In genomic region chr5:14501353-14502162, GRCh38 we compare ENCODE assay signal across 12 cellular contexts.
DNase-seq lines count a peak whose midpoint lies in the region; ATAC-seq and TF ChIP-seq lines count a peak whose summit lies in the region.
"Had no signal": no experiment of that assay in that cellular context is flagged by ENCODE, and none has a peak within 500 bp of the region (broad histone marks: within the 10 kb centered on the region; RNA-seq: fewer than 3 reads in every experiment).

No MANE protein-coding gene starts in this region.

- H3K9me3 Mint-ChIP-seq in nephron progenitor cell, result no peaks in the 10 kb centered on the region
- H3K9me3 Mint-ChIP-seq: activated T-cell treated with anti-CD3 and anti-CD28 coated beads, Interleukin-2, amount 50 U/mL, for 24 hours had no signal

- H3K4me1 Mint-ChIP-seq in nephron progenitor cell, result peaks cover 27% of the 10 kb centered on the region
- H3K4me1 Mint-ChIP-seq: activated CD4-positive, alpha-beta T cell treated with anti-CD3 and anti-CD28 coated beads for 36 hours had no signal

- H3K27ac Mint-ChIP-seq in nephron progenitor cell, result peak overlapping the region; percentile 68
- H3K27ac Mint-ChIP-seq: activated CD4-positive, alpha-beta T cell treated with anti-CD3 and anti-CD28 coated beads for 36 hours; activated T-cell treated with anti-CD3 and anti-CD28 coated beads, Interleukin-2, amount 50 U/mL, for 24 hours had no signal

- ATAC-seq in HG03045 (IDR thresholded peaks at IDR 0.05; ENCODE audit: unreplicated experiment), result no peak
- no peak for ATAC-seq in HG03175 (IDR thresholded peaks at IDR 0.05; ENCODE audit: unreplicated experiment)
- ATAC-seq: activated CD4-positive, alpha-beta T cell treated with anti-CD3 and anti-CD28 coated beads for 36 hours; upper lobe of right lung had no signal

- DNase-seq in DMS153 treated with DMSO at 0.1 percent for 48 hours (lab: John Stamatoyannopoulos, UW; ENCODE audit: unreplicated experiment) (peak; percentile 74), NCI-H1092 (lab: John Stamatoyannopoulos, UW) (peak; percentile 8), nephron progenitor cell (no peak), NCI-H510A (lab: John Stamatoyannopoulos, UW) (no peak), inferior parietal cortex (ENCODE audit: extremely low spot score) (no peak)
- DNase-seq: activated CD4-positive, alpha-beta T cell treated with anti-CD3 and anti-CD28 coated beads for 36 hours; activated T-cell treated with anti-CD3 and anti-CD28 coated beads, Interleukin-2, amount 50 U/mL, for 24 hours; NCI-H446 treated with DMSO at 0.1 percent for 48 hours; upper lobe of right lung had no signal

- H3K27me3 Mint-ChIP-seq in nephron progenitor cell (ENCODE audit: low read depth, poor library complexity), result peaks cover 2% of the 10 kb centered on the region
- H3K27me3 Mint-ChIP-seq: activated CD4-positive, alpha-beta T cell treated with anti-CD3 and anti-CD28 coated beads for 36 hours; activated T-cell treated with anti-CD3 and anti-CD28 coated beads, Interleukin-2, amount 50 U/mL, for 24 hours had no signal

- H3K4me3 Mint-ChIP-seq in nephron progenitor cell, result no peak overlapping the region
- H3K4me3 Mint-ChIP-seq: activated CD4-positive, alpha-beta T cell treated with anti-CD3 and anti-CD28 coated beads for 36 hours; activated T-cell treated with anti-CD3 and anti-CD28 coated beads, Interleukin-2, amount 50 U/mL, for 24 hours had no signal

- H3K36me3 Mint-ChIP-seq in nephron progenitor cell (ENCODE audit: low read depth), result peaks cover 57% of the 10 kb centered on the region

- 0 out of 2 replicates have a peak overlapping the region, but pooled peaks have one; percentile 4 for H3K27ac ChIP-seq in VCaP
- H3K27ac ChIP-seq: upper lobe of right lung had no signal

- TF ChIP-seq CTCF in VCaP (conservative IDR thresholded peaks at IDR 0.05) (no peak), nephron progenitor cell (IDR thresholded peaks at IDR 0.05) (no peak)

Comparison
In these comparisons a context has a peak if more than half of its experiments do, and no peak if none do; other contexts are left out.
1. DNase-seq: peak in DMS153 treated with DMSO at 0.1 percent for 48 hours (single experiment) and NCI-H1092 (single experiment); none in nephron progenitor cell (single experiment), NCI-H510A (single experiment) and inferior parietal cortex (single experiment).